In the genomic region with DNA sequence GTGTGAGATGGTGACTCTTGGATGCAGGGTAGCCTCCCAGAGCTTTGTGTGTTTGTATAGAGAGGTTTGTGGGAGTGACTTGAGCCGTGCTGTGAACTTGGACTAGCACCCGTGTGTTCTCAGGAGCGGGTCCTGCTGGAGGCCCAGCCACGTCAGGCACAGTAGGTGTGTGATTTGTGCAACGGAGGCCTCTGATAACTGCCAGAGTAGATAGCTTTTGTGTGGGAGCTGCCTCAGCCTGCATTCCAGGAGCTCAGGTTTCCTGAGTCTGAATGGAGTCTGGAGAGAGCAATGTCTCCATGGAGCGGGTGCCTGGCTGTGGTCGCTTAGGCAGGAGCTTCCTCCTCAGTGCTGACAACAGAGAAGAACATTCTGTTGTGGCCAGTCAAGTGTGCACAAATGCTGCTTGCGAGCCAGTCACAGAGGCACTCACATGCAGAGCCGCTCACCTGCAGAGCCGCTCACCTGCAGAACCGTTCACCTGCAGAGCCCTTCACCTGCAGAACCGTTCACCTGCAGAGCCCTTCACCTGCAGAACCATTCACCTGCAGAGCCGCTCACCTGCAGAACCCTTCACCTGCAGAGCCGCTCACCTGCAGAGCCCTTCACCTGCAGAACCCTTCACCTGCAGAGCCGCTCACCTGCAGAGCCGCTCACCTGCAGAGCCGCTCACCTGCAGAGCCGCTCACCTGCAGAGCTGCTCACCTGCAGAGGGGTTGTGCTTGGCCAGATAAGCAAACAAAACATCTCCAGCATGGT, we compare ENCODE assay signal across 12 cellular contexts. TPM values are rescaled to one million over a fixed set of nuclear protein-coding genes. Genes with fewer than 3 reads are reported as not detected.
DNase-seq lines count a peak whose midpoint lies in the region; ATAC-seq, FAIRE-seq and TF ChIP-seq lines count a peak whose summit lies in the region.
"Had no signal": no experiment of that assay in that cellular context is flagged by ENCODE, and none has a peak within 500 bp of the region (broad histone marks: within the 10 kb centered on the region; RNA-seq: fewer than 3 reads in every experiment).

No MANE protein-coding gene starts in this region.

- TF ChIP-seq CTCF in pancreas (IDR thresholded peaks at IDR 0.05): no peak

- WGBS in pancreas, 2 donors: 71% methylated on average over 18 of the region's 18 CpGs

- H3K27me3 ChIP-seq in H7 (ENCODE audit: control insufficient read depth, insufficient read depth, low read length): no peaks in the 10 kb centered on the region
- H3K27me3 ChIP-seq in pancreas: no peaks in the 10 kb centered on the region

- FAIRE-seq in pancreas (lab: Jason Lieb, UNC): no peak

- no peak overlapping the region for H3K4me3 ChIP-seq in H7 (ENCODE audit: insufficient read depth, low read depth, low read length)
- H3K4me3 ChIP-seq in pancreas: no peak overlapping the region

- H3K36me3 ChIP-seq in H7 (replicated peaks; ENCODE audit: control insufficient read depth, insufficient read depth, low read length) (peaks cover 2% of the 10 kb centered on the region), pancreas (no peaks in the 10 kb centered on the region)

- no peak overlapping the region for H3K27ac ChIP-seq in pancreas
- H3K27ac ChIP-seq: epithelial cell of prostate had no signal

- ATAC-seq in pancreas (peak in 3 of 4 donors; percentile 63 to 72 (median 66)), HG03442 (IDR thresholded peaks at IDR 0.05; ENCODE audit: unreplicated experiment) (no peak), GM19452 (IDR thresholded peaks at IDR 0.05; ENCODE audit: unreplicated experiment) (no peak)
- ATAC-seq: T-cell had no signal

- intact Hi-C loops in pancreas (cut with DNase I): no loop called here

- H3K9me3 ChIP-seq in pancreas: no peaks in the 10 kb centered on the region

- peak; percentile 83 for DNase-seq in H7
- peak; percentile 39 for DNase-seq in NCI-H2196 treated with DMSO at 0.1 percent for 48 hours (lab: John Stamatoyannopoulos, UW; ENCODE audit: unreplicated experiment)
- peak; percentile 29 for DNase-seq in glomerular visceral epithelial cell (ENCODE audit: extremely low spot score)
- DNase-seq in pancreas: peak in 2 of 6 donors; percentile 8 to 20
- DNase-seq in amygdala (lab: John Stamatoyannopoulos, UW): no peak
- DNase-seq in foreskin melanocyte: no peak
- DNase-seq: NCI-H1092 treated with DMSO at 0.1 percent for 48 hours had no signal

- no peaks in the 10 kb centered on the region for H3K4me1 ChIP-seq in pancreas

RNA-seq across cellular contexts. Expression of a gene that starts 32.6 kb away (rescaled TPM):
- total RNA-seq in H7 (2014; rRNA removed; shearing (Covaris generic)): 62.2 and 78.2 TPM in 2 replicates
- 10 to 100 TPM; 10.3 to 24.7 (median 17.9) TPM for total RNA-seq in pancreas
- 10 to 100 TPM; 10.9 to 22.3 TPM for polyA plus RNA-seq in pancreas

RNA-seq across cellular contexts. Expression of a gene that starts 40.8 kb away (rescaled TPM):
- 0.48 TPM in 1 of 2 replicates, not detected in the other for total RNA-seq in H7 (2014; rRNA removed; shearing (Covaris generic))
- not detected for total RNA-seq in pancreas
- not detected for polyA plus RNA-seq in pancreas
- total RNA-seq: mesenteric fat pad, T-cell had no signal

RNA-seq across cellular contexts. Expression of a gene that starts 49.8 kb away (rescaled TPM):
- total RNA-seq in H7 (2014; rRNA removed; shearing (Covaris generic)): 0.14 and 0.33 TPM in 2 replicates
- total RNA-seq in pancreas: not detected
- under 1 TPM; 0.02 to 0.04 TPM for polyA plus RNA-seq in pancreas
- total RNA-seq: mesenteric fat pad, T-cell had no signal

Comparison
In these comparisons a context has a peak if more than half of its experiments do, and no peak if none do; other contexts are left out.
1. DNase-seq: peak in H7 (single experiment), NCI-H2196 treated with DMSO at 0.1 percent for 48 hours (single experiment) and glomerular visceral epithelial cell (single experiment); none in amygdala (0 of 56) and foreskin melanocyte (single experiment).
2. ATAC-seq: peak in pancreas (3 of 4); none in HG03442 (single experiment) and GM19452 (single experiment).